ENCODE assay signal across 20 cellular contexts in the genomic region with DNA sequence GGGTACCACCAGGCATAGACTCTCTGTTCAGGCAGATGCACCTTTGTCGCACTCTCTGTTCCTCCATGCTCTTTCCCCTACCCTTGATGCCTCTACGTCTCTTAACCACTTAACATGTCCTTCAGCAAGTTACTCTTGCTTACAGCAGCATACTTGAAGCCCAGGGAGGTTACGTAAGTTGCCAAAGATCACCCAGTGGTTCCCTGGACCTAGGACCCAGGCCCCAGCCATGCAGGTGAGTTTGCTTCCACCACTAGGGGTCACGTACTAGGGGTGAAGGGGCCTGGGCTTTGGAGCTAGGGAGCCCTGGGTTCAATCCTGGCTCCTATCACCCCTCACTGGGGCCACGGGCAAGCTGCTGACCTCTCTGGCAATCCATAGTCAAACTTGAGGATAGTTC. TPM values are rescaled to one million over a fixed set of nuclear protein-coding genes. Genes with fewer than 3 reads are reported as not detected.
DNase-seq lines count a peak whose midpoint lies in the region; ATAC-seq and TF ChIP-seq lines count a peak whose summit lies in the region.
"Had no signal": no experiment of that assay in that cellular context is flagged by ENCODE, and none has a peak within 500 bp of the region (broad histone marks: within the 10 kb centered on the region; RNA-seq: fewer than 3 reads in every experiment).

No MANE protein-coding gene starts in this region.

- peaks cover 89% of the 10 kb centered on the region for H3K4me1 Mint-ChIP-seq in activated CD4-positive, alpha-beta T cell treated with anti-CD3 and anti-CD28 coated beads for 36 hours
- H3K4me1 Mint-ChIP-seq in activated naive CD8-positive, alpha-beta T cell (ENCODE audit: low read depth): peaks cover 87% of the 10 kb centered on the region
- H3K4me1 Mint-ChIP-seq in neural crest cell: peaks cover 24% of the 10 kb centered on the region

- peak overlapping the region; percentile 81 for H3K27ac Mint-ChIP-seq in activated CD4-positive, alpha-beta T cell treated with anti-CD3 and anti-CD28 coated beads for 36 hours
- H3K27ac Mint-ChIP-seq in activated naive CD8-positive, alpha-beta T cell: peak overlapping the region; percentile 97
- peak overlapping the region; percentile 28 for H3K27ac Mint-ChIP-seq in neural crest cell (ENCODE audit: unreplicated experiment)

- POLR2A ChIA-PET in activated CD4-positive, alpha-beta T cell treated with anti-CD3 and anti-CD28 coated beads for 36 hours (lab: Charles Lee): interaction anchor here (0.6 kb wide), 1 partner anchor 37 kb away, joined by 3 read pairs; no protein-coding TSS in a partner anchor

- no peaks in the 10 kb centered on the region for H3K27me3 ChIP-seq in HL-60 (ENCODE audit: insufficient read depth, poor library complexity, severe bottlenecking)
- H3K27me3 ChIP-seq in ascending aorta: no peaks in the 10 kb centered on the region

- no peaks in the 10 kb centered on the region for H3K27me3 Mint-ChIP-seq in activated CD4-positive, alpha-beta T cell treated with anti-CD3 and anti-CD28 coated beads for 36 hours
- no peaks in the 10 kb centered on the region for H3K27me3 Mint-ChIP-seq in activated naive CD8-positive, alpha-beta T cell
- no peaks in the 10 kb centered on the region for H3K27me3 Mint-ChIP-seq in neural crest cell (ENCODE audit: low read depth)

- peaks cover 87% of the 10 kb centered on the region for H3K36me3 Mint-ChIP-seq in activated CD4-positive, alpha-beta T cell treated with anti-CD3 and anti-CD28 coated beads for 36 hours (ENCODE audit: low read depth)
- H3K36me3 Mint-ChIP-seq in activated naive CD8-positive, alpha-beta T cell: peaks cover 21% of the 10 kb centered on the region
- H3K36me3 Mint-ChIP-seq in neural crest cell (ENCODE audit: low read depth): peaks cover 3% of the 10 kb centered on the region

- peaks cover 11 to 38% of the 10 kb centered on the region in 2 donors for H3K4me1 ChIP-seq in ascending aorta

- H3K4me3 ChIP-seq in HL-60 (replicated peaks; ENCODE audit: insufficient read depth, low read length) (no peak overlapping the region), ascending aorta (no peak overlapping the region)

- intact Hi-C loops in activated CD4-positive, alpha-beta T cell treated with anti-CD3 and anti-CD28 coated beads for 36 hours (cut with DNase I, micrococcal nuclease): no loop called here
- intact Hi-C loops in ascending aorta (cut with DNase I): no loop called here

- no peaks in the 10 kb centered on the region for H3K9me3 ChIP-seq in ascending aorta

- H3K9me3 Mint-ChIP-seq in activated CD4-positive, alpha-beta T cell treated with anti-CD3 and anti-CD28 coated beads for 36 hours (ENCODE audit: low read depth): no peaks in the 10 kb centered on the region
- H3K9me3 Mint-ChIP-seq in activated naive CD8-positive, alpha-beta T cell (ENCODE audit: low read depth): no peaks in the 10 kb centered on the region
- no peaks in the 10 kb centered on the region for H3K9me3 Mint-ChIP-seq in neural crest cell

- CTCF ChIA-PET in activated CD4-positive, alpha-beta T cell treated with anti-CD3 and anti-CD28 coated beads for 36 hours (lab: Charles Lee): interaction anchor here (1.1 to 3.5 kb wide), 4 partner anchors 10 to 30 kb away, joined by 4 to 13 read pairs (median 6); no protein-coding TSS in a partner anchor

- no peak for DNase-seq in activated CD4-positive, alpha-beta T cell treated with anti-CD3 and anti-CD28 coated beads for 36 hours
- DNase-seq in activated CD4-positive, alpha-beta T cell treated with anti-CD3 and anti-CD28 coated beads, Interleukin-2, amount 50 U/mL, for 48 hours: no peak
- DNase-seq in HL-60 (ENCODE audit: low read depth in 1 of 2, low spot score in 1 of 2) (no peak), neural crest cell (ENCODE audit: low read depth, low spot score) (no peak), SHP77 (lab: John Stamatoyannopoulos, UW) (no peak), ascending aorta (ENCODE audit: low spot score in 2 of 2) (no peak)
- DNase-seq: anterior cingulate cortex; mesendoderm; NCI-H2107; NCI-H526 treated with DMSO at 0.1 percent for 48 hours; nucleus accumbens; stimulated activated CD4-positive, alpha-beta T cell treated with anti-CD3 and anti-CD28 coated beads, Interleukin-2, amount 100 ng/mL, for 48 hours; trophoblast cell had no signal

- no peak for ATAC-seq in activated CD4-positive, alpha-beta T cell treated with anti-CD3 and anti-CD28 coated beads for 36 hours
- no peak for ATAC-seq in GM21529 (IDR thresholded peaks at IDR 0.05; ENCODE audit: unreplicated experiment)
- ATAC-seq: HCT116, sciatic nerve, SK-N-SH treated with all-trans-retinoic acid at 6 μM for 48 hours had no signal

- peaks cover 43 to 50% of the 10 kb centered on the region in 2 donors for H3K36me3 ChIP-seq in ascending aorta

- H3K27ac ChIP-seq in HL-60 (replicated peaks): peak overlapping the region; percentile 16; the same call in 1 of the 2 replicates
- no peak overlapping the region for H3K27ac ChIP-seq in ascending aorta
- H3K27ac ChIP-seq: VCaP had no signal

- H3K4me3 Mint-ChIP-seq in activated CD4-positive, alpha-beta T cell treated with anti-CD3 and anti-CD28 coated beads for 36 hours: no peak overlapping the region
- H3K4me3 Mint-ChIP-seq in activated naive CD8-positive, alpha-beta T cell: peak overlapping the region; percentile 68
- no peak overlapping the region for H3K4me3 Mint-ChIP-seq in neural crest cell

- TF ChIP-seq CTCF in HL-60 (IDR thresholded peaks at IDR 0.05; ENCODE audit: insufficient read depth, low read length) (no peak), neural crest cell (conservative IDR thresholded peaks at IDR 0.05) (no peak), ascending aorta (IDR thresholded peaks at IDR 0.05) (no peak)

RNA-seq across cellular contexts. Expression of gene AKNA, which starts 8.9 kb away (rescaled TPM):
- 100 to 1,000 TPM; 135 to 141 TPM for total RNA-seq in activated CD4-positive, alpha-beta T cell treated with anti-CD3 and anti-CD28 coated beads for 36 hours
- total RNA-seq in neural crest cell (13.4 and 16.6 TPM in 2 replicates), ascending aorta (87.9 TPM)

RNA-seq across cellular contexts. Expression of gene ORM2, which starts 49.2 kb away (rescaled TPM):
- not detected for total RNA-seq in activated CD4-positive, alpha-beta T cell treated with anti-CD3 and anti-CD28 coated beads for 36 hours
- not detected in 2 replicates for total RNA-seq in neural crest cell
- total RNA-seq in ascending aorta: 0.64 TPM
- total RNA-seq: A172, sciatic nerve had no signal

RNA-seq across cellular contexts. Expression of gene ORM1, which starts 56.0 kb away (rescaled TPM):
- not detected for total RNA-seq in activated CD4-positive, alpha-beta T cell treated with anti-CD3 and anti-CD28 coated beads for 36 hours
- total RNA-seq in neural crest cell (not detected in 2 replicates), ascending aorta (53.3 TPM)
- total RNA-seq: A172 had no signal

Comparison
In these comparisons a context has a peak if more than half of its experiments do, and no peak if none do; other contexts are left out.
1. H3K27ac Mint-ChIP-seq: peak in every context shown above with its lines; median percentile 97 in activated naive CD8-positive, alpha-beta T cell; 81 in activated CD4-positive, alpha-beta T cell treated with anti-CD3 and anti-CD28 coated beads for 36 hours; 28 in neural crest cell.
2. RNA of gene ORM1, which starts 56.0 kb away (total RNA-seq): 53.3 TPM in ascending aorta (single experiment); not detected in activated CD4-positive, alpha-beta T cell treated with anti-CD3 and anti-CD28 coated beads for 36 hours and not detected in neural crest cell; every median in the first group is over 10 times any median in the second.